ENCODE assay signal across 8 cellular contexts in the genomic region with DNA sequence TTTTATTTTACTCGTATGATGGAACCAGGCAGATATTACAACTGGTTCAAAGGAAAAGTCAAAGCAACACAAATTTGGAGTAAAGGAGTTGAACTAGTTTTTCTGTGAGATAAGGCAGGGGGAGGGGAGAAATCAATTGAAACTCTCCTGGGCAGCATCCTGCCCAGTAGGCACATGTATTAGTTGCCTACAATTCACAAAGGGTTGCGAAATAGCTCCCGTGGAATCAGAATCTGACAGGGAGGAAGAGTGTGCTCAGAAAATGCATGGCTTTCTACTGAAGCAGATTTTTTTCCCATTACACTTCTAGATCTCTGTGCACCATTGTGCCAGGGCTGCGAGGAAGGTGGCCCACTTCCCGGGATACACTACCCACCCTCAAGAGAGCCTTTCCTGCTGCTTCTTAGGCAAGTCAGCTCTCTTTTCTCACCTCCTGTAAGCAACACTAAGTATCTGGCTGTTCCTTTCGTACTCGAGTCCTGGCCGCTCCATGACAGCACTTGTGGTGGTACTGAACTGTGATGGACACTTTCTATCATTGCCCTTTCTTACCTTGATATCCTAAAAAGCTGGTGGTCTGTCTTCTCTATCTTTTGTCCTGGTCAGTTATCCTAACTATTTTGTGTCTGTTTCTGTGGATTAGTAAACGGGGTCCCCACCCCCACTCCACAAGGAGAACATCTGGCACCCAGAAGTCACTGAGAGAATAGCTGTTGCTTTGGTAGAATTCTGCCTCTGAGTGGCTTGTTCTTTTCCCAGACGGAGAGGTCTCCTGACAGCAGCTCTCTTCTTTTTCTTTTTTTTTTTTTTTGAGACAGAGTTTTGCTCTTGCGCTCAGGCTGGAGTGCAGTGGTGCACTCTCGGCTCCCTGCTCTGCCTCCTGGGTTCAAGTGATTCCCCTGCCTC.
A peak's percentile ranks its signal among the peaks of the same experiment; 100 is the strongest.
DNase-seq lines count a peak whose midpoint lies in the region; ATAC-seq and TF ChIP-seq lines count a peak whose summit lies in the region.

No MANE protein-coding gene starts in this region.

- no peak overlapping the region for H3K4me3 Mint-ChIP-seq in activated T-helper 1 cell treated with anti-CD3 and anti-CD28 coated beads, Interleukin-12 subunit alpha, Interleukin-12 subunit beta, Interleukin-2, Interleukin-4 antibody, amounts not matched to agents 30 ng/mL and 10 ng/mL and 1 ng/mL, durations not matched to agents 14 hours and 24 hours and 36 hours
- H3K4me3 Mint-ChIP-seq in natural killer cell, result no peak overlapping the region

- in situ Hi-C loops in GM18951 (cut with MboI; ENCODE audit: low sequenced_read_pairs, unreplicated experiment), result no loop called here

- H3K27me3 Mint-ChIP-seq in activated T-helper 1 cell treated with anti-CD3 and anti-CD28 coated beads, Interleukin-12 subunit alpha, Interleukin-12 subunit beta, Interleukin-2, Interleukin-4 antibody, amounts not matched to agents 30 ng/mL and 10 ng/mL and 1 ng/mL, durations not matched to agents 14 hours and 24 hours and 36 hours (ENCODE audit: insufficient read depth), result no peaks in the 10 kb centered on the region
- no peaks in the 10 kb centered on the region for H3K27me3 Mint-ChIP-seq in natural killer cell (ENCODE audit: low read depth in 2 of 2)

- TF ChIP-seq POLR2A in GM18951 (IDR thresholded peaks at IDR 0.05; ENCODE audit: extremely low read depth, insufficient read depth, insufficient read length), result peak; percentile 15

- H3K4me1 Mint-ChIP-seq in activated T-helper 1 cell treated with anti-CD3 and anti-CD28 coated beads, Interleukin-12 subunit alpha, Interleukin-12 subunit beta, Interleukin-2, Interleukin-4 antibody, amounts not matched to agents 30 ng/mL and 10 ng/mL and 1 ng/mL, durations not matched to agents 14 hours and 24 hours and 36 hours (ENCODE audit: low read depth), result peaks cover 67% of the 10 kb centered on the region
- H3K4me1 Mint-ChIP-seq in natural killer cell, result peaks cover 34 to 48% of the 10 kb centered on the region in 2 donors

- intact Hi-C loops in activated T-helper 1 cell treated with anti-CD3 and anti-CD28 coated beads, Interleukin-12 subunit alpha, Interleukin-12 subunit beta, Interleukin-2, Interleukin-4 antibody, amounts not matched to agents 30 ng/mL and 10 ng/mL and 1 ng/mL, durations not matched to agents 14 hours and 24 hours and 36 hours (cut with micrococcal nuclease), result loop anchor here (2.0 kb wide), 1 partner anchor 36 kb away; no protein-coding TSS in a partner anchor
- intact Hi-C loops in natural killer cell (cut with micrococcal nuclease), result no loop called here

- H3K27ac Mint-ChIP-seq in activated T-helper 1 cell treated with anti-CD3 and anti-CD28 coated beads, Interleukin-12 subunit alpha, Interleukin-12 subunit beta, Interleukin-2, Interleukin-4 antibody, amounts not matched to agents 30 ng/mL and 10 ng/mL and 1 ng/mL, durations not matched to agents 14 hours and 24 hours and 36 hours, result peak overlapping the region; percentile 76
- peak overlapping the region; percentile 66 to 74 for H3K27ac Mint-ChIP-seq in natural killer cell

- ATAC-seq in HG02885 (IDR thresholded peaks at IDR 0.05; ENCODE audit: poor library complexity, unreplicated experiment) (peak; percentile 11), natural killer cell (no peak), GM18520 (IDR thresholded peaks at IDR 0.05; ENCODE audit: unreplicated experiment) (no peak)

- no peaks in the 10 kb centered on the region for H3K9me3 Mint-ChIP-seq in activated T-helper 1 cell treated with anti-CD3 and anti-CD28 coated beads, Interleukin-12 subunit alpha, Interleukin-12 subunit beta, Interleukin-2, Interleukin-4 antibody, amounts not matched to agents 30 ng/mL and 10 ng/mL and 1 ng/mL, durations not matched to agents 14 hours and 24 hours and 36 hours
- no peaks in the 10 kb centered on the region for H3K9me3 Mint-ChIP-seq in natural killer cell

- peaks cover 55% of the 10 kb centered on the region for H3K36me3 Mint-ChIP-seq in activated T-helper 1 cell treated with anti-CD3 and anti-CD28 coated beads, Interleukin-12 subunit alpha, Interleukin-12 subunit beta, Interleukin-2, Interleukin-4 antibody, amounts not matched to agents 30 ng/mL and 10 ng/mL and 1 ng/mL, durations not matched to agents 14 hours and 24 hours and 36 hours (ENCODE audit: low read depth)
- peaks cover 10% of the 10 kb centered on the region for H3K36me3 Mint-ChIP-seq in natural killer cell

- no peak for DNase-seq in activated T-helper 1 cell treated with anti-CD3 and anti-CD28 coated beads, Interleukin-12 subunit alpha, Interleukin-12 subunit beta, Interleukin-2, Interleukin-4 antibody, amounts not matched to agents 30 ng/mL and 10 ng/mL and 1 ng/mL, durations not matched to agents 14 hours and 24 hours and 36 hours (ENCODE audit: low spot score)
- DNase-seq in natural killer cell, result no peak
- no peak for DNase-seq in NK-92 treated with Interleukin-12 subunit alpha and Interleukin-12 subunit beta, amount 100 ng/mL, for 24 hours (lab: John Stamatoyannopoulos, UW)
- DNase-seq in NCI-H1694 treated with DMSO at 0.1 percent for 48 hours (lab: John Stamatoyannopoulos, UW), result no peak
- DNase-seq in NCI-H2107 (lab: John Stamatoyannopoulos, UW), result no peak

- TF ChIP-seq CTCF in natural killer cell (IDR thresholded peaks at IDR 0.05), result no peak
